ENCODE assay signal across 1 cellular context in genomic region chr11:130070829-130071205, GRCh38.
TF ChIP-seq lines count a peak whose summit lies in the region.

No MANE protein-coding gene starts in this region.

TF ChIP-seq in SK-N-SH treated with all-trans-retinoic acid at 6 μM for 48 hours, 23 proteins besides CTCF, POLR2A, EP300 and RAD21 (continued from another document):
- TF ChIP-seq OSR1 (CRISPR knock-in tag; IDR thresholded peaks at IDR 0.05) (no peak), PPARA (CRISPR knock-in tag; IDR thresholded peaks at IDR 0.05; ENCODE audit: borderline replicate concordance) (no peak), ARNTL (CRISPR knock-in tag; IDR thresholded peaks at IDR 0.05; ENCODE audit: borderline replicate concordance, low read depth) (no peak)
